8 cellular contexts compared by ENCODE assay signal in the genomic region with DNA sequence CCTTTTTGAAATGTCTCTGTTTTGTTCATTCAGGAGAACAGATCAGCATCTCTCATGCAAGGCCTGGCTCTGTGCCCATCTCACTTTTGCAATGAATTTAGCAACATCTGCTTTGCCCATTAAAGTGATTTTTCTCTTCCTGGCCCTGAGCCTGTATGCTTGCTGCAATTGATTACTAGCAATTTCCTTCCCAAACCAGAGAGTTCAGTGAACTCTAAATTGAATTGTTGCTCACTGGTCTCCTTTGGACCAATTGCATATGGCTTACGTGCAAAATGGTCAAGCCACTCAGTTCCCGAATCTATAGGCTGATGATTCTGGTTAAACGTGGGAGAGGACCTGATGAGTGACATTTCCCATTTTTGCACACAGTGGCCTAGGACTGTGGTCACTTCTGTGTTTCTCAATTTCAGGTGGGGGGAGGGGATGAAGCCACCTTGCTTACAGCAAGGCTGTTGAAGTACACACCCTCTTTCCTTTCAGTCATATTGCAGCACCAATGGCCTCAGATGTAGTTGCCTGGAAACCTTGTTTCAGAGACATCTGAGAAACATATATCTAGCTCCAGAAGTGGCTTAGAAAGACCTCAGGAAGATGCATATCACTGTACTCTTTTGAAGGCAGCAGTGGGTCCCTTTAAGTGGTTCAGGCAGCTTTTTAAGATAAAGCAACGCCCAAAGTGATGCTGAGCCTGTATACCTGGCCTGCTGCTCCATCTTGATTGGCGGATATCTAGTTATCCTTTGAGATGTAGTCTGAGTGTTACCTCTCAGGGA.
DNase-seq lines count a peak whose midpoint lies in the region; ATAC-seq and TF ChIP-seq lines count a peak whose summit lies in the region.

No MANE protein-coding gene starts in this region.

- no peak; the same call in 1 of the 2 replicates for TF ChIP-seq RAD21 in SK-N-SH (IDR thresholded peaks at IDR 0.05; ENCODE audit: low read length)

- ATAC-seq in GM18868 (IDR thresholded peaks at IDR 0.05; ENCODE audit: unreplicated experiment) (peak; percentile 42), HG03045 (IDR thresholded peaks at IDR 0.05; ENCODE audit: unreplicated experiment) (peak; percentile 60)

- H3K27ac ChIP-seq in SK-N-SH (ENCODE audit: low read depth in 2 of 2, low read length in 1 of 2) = peak overlapping the region in 1 of 2 experiments; percentile 98; a peak in 2 of 4 replicates

- no peak overlapping the region for H3K4me2 ChIP-seq in SK-N-SH

- CTCF ChIA-PET in SK-N-SH (lab: Yijun Ruan, JAX) = interaction anchor here (0.6 to 2.1 kb wide), 3 partner anchors 14 to 279 kb away, joined by 3 to 11 read pairs (median 3); no protein-coding TSS in a partner anchor

- 66% methylated on average over 5 of the region's 5 CpGs for WGBS in SK-N-SH (ENCODE audit: low lambda C conversion rate)

- TF ChIP-seq CTCF in AG10803 (conservative IDR thresholded peaks at IDR 0.05; ENCODE audit: low read length) (no peak), SK-N-SH (IDR thresholded peaks at IDR 0.05) (no peak), fibroblast of mammary gland (conservative IDR thresholded peaks at IDR 0.05; ENCODE audit: control insufficient read depth, insufficient read depth, low read depth, low read length) (no peak)

- H2AFZ ChIP-seq in SK-N-SH (ENCODE audit: low read depth) = no peak overlapping the region

- H3K79me2 ChIP-seq in SK-N-SH (ENCODE audit: insufficient read depth) = no peaks in the 10 kb centered on the region

- peak; percentile 18 to 99; a peak in 3 of 4 replicates for TF ChIP-seq EP300 in SK-N-SH (IDR thresholded peaks at IDR 0.05; ENCODE audit: borderline replicate concordance in 1 of 2, low read depth in 1 of 2, low read length in 1 of 2)

- H3K27me3 ChIP-seq in SK-N-SH (ENCODE audit: insufficient read depth) = no peaks in the 10 kb centered on the region

- POLR2A ChIA-PET in SK-N-SH (lab: Yijun Ruan, JAX) = interaction anchor here (1.2 kb wide), 1 partner anchor 201 kb away, joined by 3 read pairs; no protein-coding TSS in a partner anchor

- DNase-seq in AG10803 (ENCODE audit: low read depth) = peak; percentile 93
- DNase-seq in SK-N-SH = peak; percentile 60
- peak; percentile 92 for DNase-seq in fibroblast of mammary gland (ENCODE audit: low read depth)
- peak; percentile 75 for DNase-seq in stromal cell of bone marrow (ENCODE audit: low read depth)
- no peak for DNase-seq in NCI-H226
- no peak for DNase-seq in D341Med (ENCODE audit: low spot score)

- no peaks in the 10 kb centered on the region for H3F3A ChIP-seq in SK-N-SH (replicated peaks; ENCODE audit: insufficient read depth)

- H3K36me3 ChIP-seq in SK-N-SH (replicated peaks in 1 of 2; ENCODE audit: control insufficient read depth in 1 of 2, insufficient read depth in 2 of 2, low read length in 1 of 2) = no peaks in the 10 kb centered on the region

- H3K4me1 ChIP-seq in SK-N-SH (ENCODE audit: control insufficient read depth in 1 of 2, insufficient read depth in 2 of 2, low read depth in 1 of 2, low read length in 1 of 2) = peaks cover 6 to 43% of the 10 kb centered on the region in 2 experiments; a peak in 3 of 4 replicates

- H3K9me2 ChIP-seq in SK-N-SH = no peaks in the 10 kb centered on the region

- no peak overlapping the region for H3K4me3 ChIP-seq in AG10803 (ENCODE audit: low read length)
- H3K4me3 ChIP-seq in SK-N-SH (ENCODE audit: low read depth in 2 of 2, low read length in 1 of 2) = no peak overlapping the region; a peak in 1 of 4 replicates
- no peak overlapping the region for H3K4me3 ChIP-seq in fibroblast of mammary gland (ENCODE audit: control insufficient read depth, low read depth, low read length)

- H3K9me3 ChIP-seq in SK-N-SH = no peaks in the 10 kb centered on the region

- no peak overlapping the region for H3K9ac ChIP-seq in SK-N-SH

- H4K20me1 ChIP-seq in SK-N-SH (ENCODE audit: insufficient read depth) = no peaks in the 10 kb centered on the region

TF ChIP-seq in SK-N-SH, 30 proteins besides CTCF, POLR2A, EP300 and RAD21:
- TF ChIP-seq GATA2 (CRISPR knock-in tag; IDR thresholded peaks at IDR 0.05) (peak; percentile 97), MXI1 (IDR thresholded peaks at IDR 0.05; ENCODE audit: low read depth, low read length) (peak; percentile 58; the same call in 1 of the 2 replicates), RCOR1 (IDR thresholded peaks at IDR 0.05; ENCODE audit: low read length) (peak; percentile 98), FOXJ3 (CRISPR knock-in tag; IDR thresholded peaks at IDR 0.05) (peak; percentile 93), SIN3A (IDR thresholded peaks at IDR 0.05; ENCODE audit: borderline replicate concordance, low read depth, low read length) (no peak), TCF12 (IDR thresholded peaks at IDR 0.05) (peak; percentile 82), TEAD4 (IDR thresholded peaks at IDR 0.05; ENCODE audit: borderline replicate concordance, insufficient read depth) (0 out of 2 replicates have a peak, but pooled peaks have one; percentile 37), NFIC (IDR thresholded peaks at IDR 0.05; ENCODE audit: borderline replicate concordance) (peak; percentile 72), SMC3 (IDR thresholded peaks at IDR 0.05; ENCODE audit: low read depth, low read length) (0 out of 2 replicates have a peak, but pooled peaks have one; percentile 14), RXRA (IDR thresholded peaks at IDR 0.05; ENCODE audit: borderline replicate concordance, low read depth) (no peak), MEF2A (IDR thresholded peaks at IDR 0.05; ENCODE audit: borderline replicate concordance, low read depth) (no peak), CHD2 (IDR thresholded peaks at IDR 0.05; ENCODE audit: low read length, partially characterized antibody) (peak; percentile 91), RFX5 (IDR thresholded peaks at IDR 0.05; ENCODE audit: low read length) (peak; percentile 71; the same call in 1 of the 2 replicates), POLR2AphosphoS5 (IDR thresholded peaks at IDR 0.05; ENCODE audit: low read depth, low read length) (peak; percentile 68; the same call in 1 of the 2 replicates)

Comparison
In these comparisons a context has a peak if more than half of its experiments do, and no peak if none do; other contexts are left out.
1. DNase-seq: peak in AG10803 (single experiment), SK-N-SH (single experiment), fibroblast of mammary gland (single experiment) and stromal cell of bone marrow (single experiment); none in NCI-H226 (single experiment) and D341Med (single experiment).